In the genomic region with DNA sequence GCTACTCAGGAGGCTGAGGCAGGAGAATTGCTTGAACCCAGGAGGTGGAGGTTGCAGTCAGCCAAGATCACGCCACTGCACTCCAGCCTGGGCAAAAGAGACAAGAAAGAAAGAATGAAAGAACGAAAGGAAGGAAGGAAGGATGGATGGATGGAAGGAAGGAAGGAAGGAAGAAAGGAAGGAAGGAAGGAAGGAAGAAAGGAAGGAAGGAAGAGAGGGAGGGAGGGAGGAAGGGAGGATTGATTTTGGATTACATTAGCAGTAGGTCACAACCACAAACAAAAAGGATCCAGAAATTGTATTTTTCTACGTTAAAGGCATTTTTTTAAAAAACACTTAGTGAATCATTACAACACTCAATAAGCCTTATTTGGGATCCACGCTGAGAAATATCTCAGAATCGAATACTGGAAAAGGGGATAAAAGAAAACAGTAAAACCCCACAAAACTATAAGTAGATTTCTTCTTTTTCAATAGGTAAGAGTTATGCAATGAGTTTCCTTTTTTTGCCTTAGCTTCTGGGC, we compare ENCODE assay signal across 35 cellular contexts.
DNase-seq lines count a peak whose midpoint lies in the region; ATAC-seq and TF ChIP-seq lines count a peak whose summit lies in the region.
"Had no signal": no experiment of that assay in that cellular context is flagged by ENCODE, and none has a peak within 500 bp of the region (broad histone marks: within the 10 kb centered on the region; RNA-seq: fewer than 3 reads in every experiment).

No MANE protein-coding gene starts in this region.

- no peaks in the 10 kb centered on the region for H3F3A ChIP-seq in GM23248 (ENCODE audit: insufficient read depth)

- CTCF ChIA-PET in A673 (lab: Charles Lee), result no interaction called here
- CTCF ChIA-PET in HEK293 (lab: Yijun Ruan, JAX), result no interaction called here

- no peaks in the 10 kb centered on the region for H3K79me2 ChIP-seq in GM23248 (ENCODE audit: insufficient read depth)

- no peaks in the 10 kb centered on the region for H3K4me1 Mint-ChIP-seq in naive thymus-derived CD8-positive, alpha-beta T cell
- H3K4me1 Mint-ChIP-seq: B cell; CD14-positive monocyte; CD4-positive, alpha-beta memory T cell; CD4-positive, CD25-positive, alpha-beta regulatory T cell; CD8-positive, alpha-beta memory T cell had no signal

- H3K27ac ChIP-seq in A673 (ENCODE audit: low read depth, low read length, poor library complexity, severe bottlenecking) (peak overlapping the region; percentile 74), HEK293 (ENCODE audit: extremely low read depth, low read depth, low read length) (no peak overlapping the region), SK-N-MC (peak overlapping the region; percentile 95), GM23248 (no peak overlapping the region)
- H3K27ac ChIP-seq: 22Rv1; A549; BLaER1; BLaER1 treated with 17β-estradiol and CSF1 and Interleukin-3, amounts not matched to agents 10 nM and 100 nM; C4-2B had no signal

- WGBS in GM23248 (ENCODE audit: low coverage in 1 of 2, low lambda C conversion rate in 2 of 2, missing lambda C conversion rate in 2 of 2), 2 experiments, result 68 to 69% methylated on average over 5 of the region's 5 CpGs

- H3K4me3 Mint-ChIP-seq in naive thymus-derived CD8-positive, alpha-beta T cell, result no peak overlapping the region
- H3K4me3 Mint-ChIP-seq: B cell; CD14-positive monocyte; CD4-positive, alpha-beta memory T cell; CD4-positive, alpha-beta T cell; CD4-positive, CD25-positive, alpha-beta regulatory T cell; CD8-positive, alpha-beta memory T cell; CD8-positive, alpha-beta T cell had no signal

- intact Hi-C loops in Right ventricle myocardium superior (cut with DNase I) (no loop called here), cardiac septum (cut with DNase I) (no loop called here), A673 (cut with micrococcal nuclease; ENCODE audit: unreplicated experiment) (loop anchor here (5.0 kb wide), 1 partner anchor 90 kb away; no protein-coding TSS in a partner anchor)

- H3K4me3 ChIP-seq in A673 (ENCODE audit: low read depth, low read length, poor library complexity, severe bottlenecking) (no peak overlapping the region), HEK293 (ENCODE audit: low read depth, low read length) (no peak overlapping the region), SK-N-MC (peak overlapping the region; percentile 59), GM23248 (no peak overlapping the region)
- H3K4me3 ChIP-seq: A549; BLaER1; BLaER1 treated with 17β-estradiol and CSF1 and Interleukin-3, amounts not matched to agents 10 nM and 100 nM had no signal

- ATAC-seq in Right ventricle myocardium superior (ENCODE audit: poor library complexity), result no peak
- ATAC-seq in HG03342 (IDR thresholded peaks at IDR 0.05; ENCODE audit: unreplicated experiment), result no peak
- ATAC-seq in naive thymus-derived CD8-positive, alpha-beta T cell, result no peak
- ATAC-seq: A549; CD8-positive, alpha-beta T cell had no signal

- H4K20me1 ChIP-seq in GM23248 (ENCODE audit: insufficient read depth), result no peaks in the 10 kb centered on the region
- H4K20me1 ChIP-seq: BLaER1; BLaER1 treated with 17β-estradiol and CSF1 and Interleukin-3, amounts not matched to agents 10 nM and 100 nM had no signal

- in situ Hi-C loops in GM23248 (cut with MboI), result no loop called here

- H3K36me3 ChIP-seq in A673 (ENCODE audit: insufficient read depth, low read length, poor library complexity, severe bottlenecking) (no peaks in the 10 kb centered on the region), HEK293 (ENCODE audit: control insufficient read depth in 2 of 2, insufficient read depth in 1 of 2, low read length in 2 of 2) (no peaks in the 10 kb centered on the region), SK-N-MC (ENCODE audit: insufficient read depth, low read length) (no peaks in the 10 kb centered on the region), GM23248 (ENCODE audit: low read depth) (no peaks in the 10 kb centered on the region)
- H3K36me3 ChIP-seq: BE2C; BLaER1; BLaER1 treated with 17β-estradiol and CSF1 and Interleukin-3, amounts not matched to agents 10 nM and 100 nM had no signal

- no peaks in the 10 kb centered on the region for H3K9me2 ChIP-seq in GM23248 (ENCODE audit: insufficient read depth)

- no peaks in the 10 kb centered on the region for H3K36me3 Mint-ChIP-seq in naive thymus-derived CD8-positive, alpha-beta T cell
- H3K36me3 Mint-ChIP-seq: CD14-positive monocyte; CD4-positive, alpha-beta memory T cell; CD4-positive, CD25-positive, alpha-beta regulatory T cell; CD8-positive, alpha-beta memory T cell; CD8-positive, alpha-beta T cell had no signal

- H3K27ac Mint-ChIP-seq in naive thymus-derived CD8-positive, alpha-beta T cell, result no peak overlapping the region
- H3K27ac Mint-ChIP-seq: B cell; CD14-positive monocyte; CD4-positive, alpha-beta memory T cell; CD4-positive, alpha-beta T cell; CD4-positive, CD25-positive, alpha-beta regulatory T cell; CD8-positive, alpha-beta memory T cell; CD8-positive, alpha-beta T cell had no signal

- no peak overlapping the region for H3K4me2 ChIP-seq in GM23248 (ENCODE audit: unreplicated experiment)
- H3K4me2 ChIP-seq: A549; BLaER1; BLaER1 treated with 17β-estradiol and CSF1 and Interleukin-3, amounts not matched to agents 10 nM and 100 nM had no signal

- H3K27me3 Mint-ChIP-seq in naive thymus-derived CD8-positive, alpha-beta T cell, result peaks cover 0 to 5% (median 2%) of the 10 kb centered on the region in 5 donors
- H3K27me3 Mint-ChIP-seq: B cell had no signal

- BruUV-seq in A673 (replicated peaks; lab: Mats Ljungman, UMichigan), result no TSS peak

- peaks cover 0 to 6% (median 0%) of the 10 kb centered on the region in 9 donors for H3K9me3 Mint-ChIP-seq in naive thymus-derived CD8-positive, alpha-beta T cell
- H3K9me3 Mint-ChIP-seq: CD4-positive, alpha-beta T cell; CD8-positive, alpha-beta T cell had no signal

- H3K9ac ChIP-seq in SK-N-MC (ENCODE audit: insufficient read length), result peak overlapping the region; percentile 65
- H3K9ac ChIP-seq in GM23248, result no peak overlapping the region
- H3K9ac ChIP-seq: BLaER1; BLaER1 treated with 17β-estradiol and CSF1 and Interleukin-3, amounts not matched to agents 10 nM and 100 nM had no signal

- H3K27me3 ChIP-seq in A673 (replicated peaks; ENCODE audit: insufficient read depth, low read depth, low read length, poor library complexity) (no peaks in the 10 kb centered on the region), GM23248 (replicated peaks; ENCODE audit: insufficient read depth) (no peaks in the 10 kb centered on the region)
- H3K27me3 ChIP-seq: BE2C; BLaER1; BLaER1 treated with 17β-estradiol and CSF1 and Interleukin-3, amounts not matched to agents 10 nM and 100 nM had no signal

- peak; percentile 16 for DNase-seq in Right ventricle myocardium superior
- no peak for DNase-seq in cardiac septum (ENCODE audit: low spot score)
- DNase-seq in A673 (ENCODE audit: low spot score), result peak; percentile 55
- DNase-seq in SK-N-MC (ENCODE audit: low read depth, low spot score), result peak; percentile 68
- no peak for DNase-seq in naive thymus-derived CD8-positive, alpha-beta T cell
- DNase-seq in GM23248, result no peak
- DNase-seq: 8988T; ACHN; AML-193; BE2C; C1 segment of cervical spinal cord; Caco-2; Calu3; CD4-positive, alpha-beta memory T cell; CD4-positive, alpha-beta T cell; CD4-positive, CD25-positive, alpha-beta regulatory T cell; CD8-positive, alpha-beta memory T cell; CD8-positive, alpha-beta T cell; COR-L47; DMS 273 treated with DMSO at 0.1 percent for 48 hours; DMS153; DMS53; DMS79; DMS79 treated with DMSO at 0.1 percent for 48 hours; DND-41; EL had no signal

- TF ChIP-seq CTCF in A673 (conservative IDR thresholded peaks at IDR 0.05; ENCODE audit: low read depth, low read length) (no peak), HEK293 (tag by site-specific recombination; IDR thresholded peaks at IDR 0.05) (no peak)

- no peak overlapping the region for H2AFZ ChIP-seq in GM23248

- no peaks in the 10 kb centered on the region for H3K9me3 ChIP-seq in A673 (ENCODE audit: low read depth, low read length, poor library complexity, severe bottlenecking)
- no peaks in the 10 kb centered on the region for H3K9me3 ChIP-seq in HEK293 (ENCODE audit: control insufficient read depth, insufficient read depth, low read depth, low read length)
- peaks cover 3% of the 10 kb centered on the region; the same call in 1 of the 2 replicates for H3K9me3 ChIP-seq in SK-N-MC (ENCODE audit: low read depth, low read length)
- no peaks in the 10 kb centered on the region for H3K9me3 ChIP-seq in GM23248 (ENCODE audit: low read depth)
- H3K9me3 ChIP-seq: A549; BE2C; BLaER1; BLaER1 treated with 17β-estradiol and CSF1 and Interleukin-3, amounts not matched to agents 10 nM and 100 nM; Caco-2 had no signal

- peaks cover 18% of the 10 kb centered on the region for H3K4me1 ChIP-seq in A673 (ENCODE audit: insufficient read depth, low read length, poor library complexity, severe bottlenecking)
- no peaks in the 10 kb centered on the region for H3K4me1 ChIP-seq in HEK293 (ENCODE audit: control insufficient read depth, insufficient read depth, low read length)
- no peaks in the 10 kb centered on the region for H3K4me1 ChIP-seq in GM23248 (ENCODE audit: insufficient read depth)
- H3K4me1 ChIP-seq: A549; BE2C; BLaER1; BLaER1 treated with 17β-estradiol and CSF1 and Interleukin-3, amounts not matched to agents 10 nM and 100 nM; Caco-2 had no signal

- POLR2A ChIA-PET in A673 (lab: Charles Lee; ENCODE audit: low non-redundant PET) (no interaction called here), HEK293 (lab: Yijun Ruan, JAX) (no interaction called here)
- POLR2A ChIA-PET in naive thymus-derived CD8-positive, alpha-beta T cell (lab: Charles Lee), result no interaction called here

TF ChIP-seq in HEK293, 187 proteins besides CTCF, POLR2A, EP300 and RAD21:
- TF ChIP-seq ZNF366 (tag by site-specific recombination; conservative IDR thresholded peaks at IDR 0.05) (peak; percentile 69), ZNF155 (tag by site-specific recombination; IDR thresholded peaks at IDR 0.05) (no peak)

Comparison
In these comparisons a context has a peak if more than half of its experiments do, and no peak if none do; other contexts are left out.
1. DNase-seq: peak in Right ventricle myocardium superior (single experiment), A673 (single experiment) and SK-N-MC (single experiment); none in cardiac septum (single experiment), naive thymus-derived CD8-positive, alpha-beta T cell (0 of 10) and GM23248 (single experiment).
2. H3K27ac ChIP-seq: peak in A673 (single experiment) and SK-N-MC (single experiment); none in HEK293 (single experiment) and GM23248 (single experiment).